In genomic region chr14:34227834-34228662, GRCh38 we compare ENCODE assay signal across 8 cellular contexts.
DNase-seq lines count a peak whose midpoint lies in the region; ATAC-seq and TF ChIP-seq lines count a peak whose summit lies in the region.

No MANE protein-coding gene starts in this region.

- no peaks in the 10 kb centered on the region for H3K36me3 Mint-ChIP-seq in CD4-positive, alpha-beta memory T cell
- H3K36me3 Mint-ChIP-seq in naive thymus-derived CD4-positive, alpha-beta T cell, result no peaks in the 10 kb centered on the region

- H3K9me3 ChIP-seq in CD4-positive, alpha-beta memory T cell (ENCODE audit: control insufficient read depth in 1 of 2, low read length in 2 of 2), result no peaks in the 10 kb centered on the region
- H3K9me3 ChIP-seq in naive thymus-derived CD4-positive, alpha-beta T cell (ENCODE audit: control insufficient read depth in 2 of 3, low read length in 3 of 3), result no peaks in the 10 kb centered on the region

- CTCF ChIA-PET in CD4-positive, alpha-beta memory T cell (lab: Charles Lee; ENCODE audit: partially characterized antibody), result interaction anchor here (0.8 to 3.5 kb wide), 12 partner anchors 9 to 435 kb away, joined by 3 to 48 read pairs (median 4); no protein-coding TSS in a partner anchor
- CTCF ChIA-PET in naive thymus-derived CD4-positive, alpha-beta T cell (lab: Charles Lee), result interaction anchor here (0.7 to 1.6 kb wide), 2 partner anchors 372 to 380 kb away, joined by 3 to 5 read pairs; no protein-coding TSS in a partner anchor

- POLR2A ChIA-PET in CD4-positive, alpha-beta memory T cell (lab: Charles Lee; ENCODE audit: partially characterized antibody), result interaction anchor here (1.3 kb wide), 1 partner anchor 15 kb away, joined by 3 read pairs; no protein-coding TSS in a partner anchor
- POLR2A ChIA-PET in naive thymus-derived CD4-positive, alpha-beta T cell (lab: Charles Lee), result no interaction called here

- H3K27ac Mint-ChIP-seq in CD4-positive, alpha-beta memory T cell, result peak overlapping the region in 1 of 7 donors; percentile 49
- H3K27ac Mint-ChIP-seq in naive thymus-derived CD4-positive, alpha-beta T cell, result no peak overlapping the region

- H3K4me3 Mint-ChIP-seq in CD4-positive, alpha-beta memory T cell, result peak overlapping the region; percentile 23 to 72 (median 50)
- H3K4me3 Mint-ChIP-seq in naive thymus-derived CD4-positive, alpha-beta T cell, result peak overlapping the region in 3 of 10 donors; percentile 26 to 58 (median 39)

- no peak overlapping the region for H3K4me3 ChIP-seq in CD4-positive, alpha-beta memory T cell (ENCODE audit: low read length in 2 of 2)
- H3K4me3 ChIP-seq in naive thymus-derived CD4-positive, alpha-beta T cell (ENCODE audit: low read length), result no peak overlapping the region

- no peak for TF ChIP-seq POLR2A in erythroblast (IDR thresholded peaks at IDR 0.05; ENCODE audit: low read length)

- ATAC-seq in GM19328 (IDR thresholded peaks at IDR 0.05; ENCODE audit: unreplicated experiment) (peak; percentile 81), HG03442 (IDR thresholded peaks at IDR 0.05; ENCODE audit: unreplicated experiment) (peak; percentile 96)
- ATAC-seq in naive thymus-derived CD4-positive, alpha-beta T cell, result peak; percentile 71

- H3K27me3 Mint-ChIP-seq in CD4-positive, alpha-beta memory T cell, result peaks cover 0 to 7% of the 10 kb centered on the region in 2 donors
- H3K27me3 Mint-ChIP-seq in naive thymus-derived CD4-positive, alpha-beta T cell, result peaks cover 0 to 23% (median 7%) of the 10 kb centered on the region in 5 donors

- H3K27me3 ChIP-seq in CD4-positive, alpha-beta memory T cell (ENCODE audit: insufficient read depth, low read length), result no peaks in the 10 kb centered on the region
- no peaks in the 10 kb centered on the region for H3K27me3 ChIP-seq in naive thymus-derived CD4-positive, alpha-beta T cell (ENCODE audit: control insufficient read depth in 2 of 2, insufficient read depth in 2 of 2, low read length in 2 of 2)

- H3K4me1 Mint-ChIP-seq in CD4-positive, alpha-beta memory T cell, result peaks cover 3 to 8% (median 6%) of the 10 kb centered on the region in 4 donors
- H3K4me1 Mint-ChIP-seq in naive thymus-derived CD4-positive, alpha-beta T cell, result peaks cover 0 to 18% (median 4%) of the 10 kb centered on the region in 7 donors

- no peak overlapping the region for H3K27ac ChIP-seq in CD4-positive, alpha-beta memory T cell (ENCODE audit: low read depth, low read length)
- H3K27ac ChIP-seq in naive thymus-derived CD4-positive, alpha-beta T cell (ENCODE audit: low read depth, low read length), result no peak overlapping the region

- intact Hi-C loops in CD4-positive, alpha-beta memory T cell (cut with micrococcal nuclease), result loop anchor here (1.0 to 5.0 kb wide), 2 partner anchors 393 to 751 kb away; no protein-coding TSS in a partner anchor
- intact Hi-C loops in naive thymus-derived CD4-positive, alpha-beta T cell (cut with micrococcal nuclease), result loop anchor here (1.0 to 10.0 kb wide), 9 partner anchors 73 to 1652 kb away; no protein-coding TSS in a partner anchor

- H3K9me3 Mint-ChIP-seq in CD4-positive, alpha-beta memory T cell, result no peaks in the 10 kb centered on the region
- peaks cover 0 to 2% (median 0%) of the 10 kb centered on the region in 11 donors for H3K9me3 Mint-ChIP-seq in naive thymus-derived CD4-positive, alpha-beta T cell

- H3K36me3 ChIP-seq in CD4-positive, alpha-beta memory T cell (ENCODE audit: insufficient read depth, low read length), result no peaks in the 10 kb centered on the region
- H3K36me3 ChIP-seq in naive thymus-derived CD4-positive, alpha-beta T cell (ENCODE audit: control insufficient read depth in 2 of 3, insufficient read depth in 3 of 3, low read length in 3 of 3), result no peaks in the 10 kb centered on the region

- peak in 4 of 5 donors; percentile 36 to 47 (median 44) for DNase-seq in CD4-positive, alpha-beta memory T cell
- DNase-seq in NCI-H82 (lab: John Stamatoyannopoulos, UW) (peak; percentile 78), erythroblast (lab: John Stamatoyannopoulos, UW) (peak; percentile 39 to 58)
- DNase-seq in activated CD8-positive, alpha-beta memory T cell treated with anti-CD3 and anti-CD28 coated beads, Interleukin-2, amount 50 U/mL, for 1 hour (ENCODE audit: extremely low read depth), result peak; percentile 4
- DNase-seq in naive thymus-derived CD4-positive, alpha-beta T cell, result peak in 8 of 9 donors; percentile 5 to 61 (median 12)
- DNase-seq in stimulated activated naive CD4-positive, alpha-beta T cell treated with Interleukin-2 at 50 U/mL for 16 hours (lab: John Stamatoyannopoulos, UW), result peak; percentile 59

- peaks cover 4% of the 10 kb centered on the region for H3K4me1 ChIP-seq in CD4-positive, alpha-beta memory T cell (ENCODE audit: insufficient read depth, low read length)
- H3K4me1 ChIP-seq in naive thymus-derived CD4-positive, alpha-beta T cell (ENCODE audit: control insufficient read depth in 2 of 2, insufficient read depth in 2 of 2, low read length in 2 of 2), result no peaks in the 10 kb centered on the region

Comparison
In these comparisons a context has a peak if more than half of its experiments do, and no peak if none do; other contexts are left out.
1. DNase-seq: peak in every context shown above with its lines; median percentile 78 in NCI-H82; 59 in stimulated activated naive CD4-positive, alpha-beta T cell treated with Interleukin-2 at 50 U/mL for 16 hours; 48 in erythroblast; 44 in CD4-positive, alpha-beta memory T cell; 12 in naive thymus-derived CD4-positive, alpha-beta T cell; 4 in activated CD8-positive, alpha-beta memory T cell treated with anti-CD3 and anti-CD28 coated beads, Interleukin-2, amount 50 U/mL, for 1 hour.